ENCODE assay signal across 34 cellular contexts in genomic region chr10:4926400-4926799, GRCh38. TPM values are rescaled to one million over a fixed set of nuclear protein-coding genes. Genes with fewer than 3 reads are reported as not detected.
DNase-seq lines count a peak whose midpoint lies in the region; ATAC-seq, FAIRE-seq and TF ChIP-seq lines count a peak whose summit lies in the region.
"Had no signal": no experiment of that assay in that cellular context is flagged by ENCODE, and none has a peak within 500 bp of the region (broad histone marks: within the 10 kb centered on the region; RNA-seq: fewer than 3 reads in every experiment).

No MANE protein-coding gene starts in this region.

- no peaks in the 10 kb centered on the region for H4K20me1 ChIP-seq in SK-N-SH (ENCODE audit: insufficient read depth)
- no peaks in the 10 kb centered on the region for H4K20me1 ChIP-seq in HepG2 (ENCODE audit: insufficient read depth, low read length)
- H4K20me1 ChIP-seq in K562 (replicated peaks; ENCODE audit: control insufficient read depth, insufficient read depth, low read length) = no peaks in the 10 kb centered on the region
- H4K20me1 ChIP-seq: BLaER1; BLaER1 treated with 17β-estradiol and CSF1 and Interleukin-3, amounts not matched to agents 10 nM and 100 nM had no signal

- no peaks in the 10 kb centered on the region for H3K9me2 ChIP-seq in SK-N-SH

- intact Hi-C loops in HepG2 (cut with micrococcal nuclease; ENCODE audit: unreplicated experiment) = no loop called here
- intact Hi-C loops in right lobe of liver (cut with DNase I) = no loop called here
- intact Hi-C loops in K562 (cut with micrococcal nuclease) = no loop called here

- H3K4me3 ChIP-seq in SK-N-SH (ENCODE audit: low read depth in 2 of 2, low read length in 1 of 2) = no peak overlapping the region
- H3K4me3 ChIP-seq in HepG2 (replicated peaks in 1 of 3; ENCODE audit: insufficient read depth in 1 of 3, low read depth in 2 of 3, low read length in 3 of 3) = no peak overlapping the region
- no peak overlapping the region for H3K4me3 ChIP-seq in right lobe of liver
- no peak overlapping the region for H3K4me3 ChIP-seq in K562
- H3K4me3 ChIP-seq: A549; BLaER1; BLaER1 treated with 17β-estradiol and CSF1 and Interleukin-3, amounts not matched to agents 10 nM and 100 nM had no signal

- H3K9ac ChIP-seq in SK-N-SH (no peak overlapping the region), HepG2 (ENCODE audit: insufficient read depth, low read depth, low read length) (no peak overlapping the region), K562 (ENCODE audit: insufficient read depth in 1 of 2, low read depth in 2 of 2, low read length in 2 of 2) (no peak overlapping the region)
- H3K9ac ChIP-seq: BLaER1; BLaER1 treated with 17β-estradiol and CSF1 and Interleukin-3, amounts not matched to agents 10 nM and 100 nM had no signal

- no peak overlapping the region for H3K4me2 ChIP-seq in SK-N-SH
- no peak overlapping the region for H3K4me2 ChIP-seq in HepG2 (ENCODE audit: low read depth, low read length)
- H3K4me2 ChIP-seq in K562 (ENCODE audit: insufficient read depth, low read length) = no peak overlapping the region
- H3K4me2 ChIP-seq: A549; BLaER1; BLaER1 treated with 17β-estradiol and CSF1 and Interleukin-3, amounts not matched to agents 10 nM and 100 nM had no signal

- H3K4me1 ChIP-seq in SK-N-SH (ENCODE audit: control insufficient read depth in 1 of 2, insufficient read depth in 2 of 2, low read depth in 1 of 2, low read length in 1 of 2) (no peaks in the 10 kb centered on the region), HepG2 (ENCODE audit: insufficient read depth, low read length) (peaks cover under 1% of the 10 kb centered on the region; the same call in 1 of the 2 replicates), right lobe of liver (no peaks in the 10 kb centered on the region), K562 (replicated peaks in 1 of 2; ENCODE audit: control insufficient read depth in 2 of 2, insufficient read depth in 2 of 2, low read length in 2 of 2) (no peaks in the 10 kb centered on the region; a peak in 1 of 5 replicates)
- H3K4me1 ChIP-seq: A549; BE2C; BLaER1; BLaER1 treated with 17β-estradiol and CSF1 and Interleukin-3, amounts not matched to agents 10 nM and 100 nM; Caco-2 had no signal

- no peaks in the 10 kb centered on the region for H3K27me3 ChIP-seq in SK-N-SH (ENCODE audit: insufficient read depth)
- no peaks in the 10 kb centered on the region for H3K27me3 ChIP-seq in HepG2 (ENCODE audit: control insufficient read depth in 1 of 2, insufficient read depth in 2 of 2, low read length in 2 of 2)
- no peaks in the 10 kb centered on the region for H3K27me3 ChIP-seq in right lobe of liver
- H3K27me3 ChIP-seq in K562 (ENCODE audit: control insufficient read depth in 2 of 2, insufficient read depth in 2 of 2, low read length in 2 of 2) = no peaks in the 10 kb centered on the region
- H3K27me3 ChIP-seq: BE2C; BLaER1; BLaER1 treated with 17β-estradiol and CSF1 and Interleukin-3, amounts not matched to agents 10 nM and 100 nM had no signal

- TF ChIP-seq RAD21 in SK-N-SH (IDR thresholded peaks at IDR 0.05; ENCODE audit: low read length) (no peak), HepG2 (CRISPR knock-in tag; IDR thresholded peaks at IDR 0.05) (no peak), K562 (CRISPR knock-in tag; conservative IDR thresholded peaks at IDR 0.05 in 1 of 2, IDR thresholded peaks at IDR 0.05 in 1 of 2) (no peak)

- TF ChIP-seq POLR2A in HepG2 (IDR thresholded peaks at IDR 0.05; ENCODE audit: insufficient read depth in 1 of 2, low read depth in 2 of 2, low read length in 2 of 2) (no peak), right lobe of liver (IDR thresholded peaks at IDR 0.05) (no peak), K562 (conservative IDR thresholded peaks at IDR 0.05) (no peak)

- FAIRE-seq in HepG2 (lab: Jason Lieb, UNC) (no peak), K562 (lab: Jason Lieb, UNC) (no peak)
- FAIRE-seq: A204.1, A549, D721Med had no signal

- H3K36me3 ChIP-seq in SK-N-SH (replicated peaks in 1 of 2; ENCODE audit: control insufficient read depth in 1 of 2, insufficient read depth in 2 of 2, low read length in 1 of 2) (no peaks in the 10 kb centered on the region), HepG2 (replicated peaks in 1 of 2; ENCODE audit: control insufficient read depth in 1 of 2, insufficient read depth in 2 of 2, low read length in 2 of 2) (no peaks in the 10 kb centered on the region), right lobe of liver (no peaks in the 10 kb centered on the region), K562 (ENCODE audit: control insufficient read depth, insufficient read depth, low read length) (no peaks in the 10 kb centered on the region)
- H3K36me3 ChIP-seq: BE2C; BLaER1; BLaER1 treated with 17β-estradiol and CSF1 and Interleukin-3, amounts not matched to agents 10 nM and 100 nM had no signal

- H3K9me3 ChIP-seq in SK-N-SH (no peaks in the 10 kb centered on the region), HepG2 (ENCODE audit: low read length) (peaks cover 17% of the 10 kb centered on the region; the same call in 1 of the 2 replicates), right lobe of liver (no peaks in the 10 kb centered on the region), K562 (replicated peaks; ENCODE audit: control insufficient read depth, insufficient read depth, low read depth, low read length) (peaks cover 19% of the 10 kb centered on the region)
- H3K9me3 ChIP-seq: BE2C had no signal

- ATAC-seq in SK-N-SH treated with all-trans-retinoic acid at 6 μM for 48 hours = no peak
- ATAC-seq in HepG2 = no peak
- ATAC-seq in right lobe of liver = no peak
- ATAC-seq in K562 = no peak
- no peak for ATAC-seq in GM18873 (IDR thresholded peaks at IDR 0.05; ENCODE audit: low FRiP score, unreplicated experiment)
- ATAC-seq: A549; CD8-positive, alpha-beta T cell had no signal

- no peak overlapping the region for H3K27ac ChIP-seq in SK-N-SH (ENCODE audit: low read depth in 2 of 2, low read length in 1 of 2)
- H3K27ac ChIP-seq in HepG2 (ENCODE audit: extremely low read length, insufficient read depth, low read length) = no peak overlapping the region
- H3K27ac ChIP-seq in right lobe of liver = no peak overlapping the region
- H3K27ac ChIP-seq in K562 (ENCODE audit: extremely low read depth, low read depth, low read length) = no peak overlapping the region
- H3K27ac ChIP-seq: 22Rv1; A549; BLaER1; BLaER1 treated with 17β-estradiol and CSF1 and Interleukin-3, amounts not matched to agents 10 nM and 100 nM; C4-2B had no signal

- no peaks in the 10 kb centered on the region for H3K79me2 ChIP-seq in SK-N-SH (ENCODE audit: insufficient read depth)
- no peaks in the 10 kb centered on the region for H3K79me2 ChIP-seq in HepG2 (ENCODE audit: insufficient read depth, low read length)
- no peaks in the 10 kb centered on the region for H3K79me2 ChIP-seq in K562 (ENCODE audit: control insufficient read depth, insufficient read depth, low read length)

- no TSS peak for BruUV-seq in HepG2 (replicated peaks; lab: Mats Ljungman, UMichigan)
- no TSS peak for BruUV-seq in K562 (replicated peaks; lab: Mats Ljungman, UMichigan)

- no peak for TF ChIP-seq EP300 in SK-N-SH (IDR thresholded peaks at IDR 0.05; ENCODE audit: borderline replicate concordance in 1 of 2, low read depth in 1 of 2, low read length in 1 of 2)
- no peak for TF ChIP-seq EP300 in HepG2 (IDR thresholded peaks at IDR 0.05; ENCODE audit: low read depth in 2 of 2, low read length in 2 of 2)
- no peak for TF ChIP-seq EP300 in HepG2 (CRISPR knock-in tag; IDR thresholded peaks at IDR 0.05; ENCODE audit: borderline replicate concordance)
- TF ChIP-seq EP300 in K562 (IDR thresholded peaks at IDR 0.05; ENCODE audit: low read length) = no peak

- H2AFZ ChIP-seq in SK-N-SH (ENCODE audit: low read depth) (no peak overlapping the region), HepG2 (ENCODE audit: low read length) (no peak overlapping the region), K562 (ENCODE audit: low read depth, low read length) (no peak overlapping the region)

- DNase-seq in SK-N-SH (no peak), HepG2 (ENCODE audit: low spot score) (no peak), right lobe of liver (no peak), K562 (ENCODE audit: extremely low read depth in 1 of 4, low spot score in 3 of 4) (no peak)
- DNase-seq: 8988T; ACHN; AML-193; BE2C; C1 segment of cervical spinal cord; Caco-2; Calu3; CD4-positive, alpha-beta memory T cell; CD4-positive, alpha-beta T cell; CD4-positive, CD25-positive, alpha-beta regulatory T cell; CD8-positive, alpha-beta memory T cell; CD8-positive, alpha-beta T cell; COR-L47; DMS 273 treated with DMSO at 0.1 percent for 48 hours; DMS153; DMS53; DMS79; DMS79 treated with DMSO at 0.1 percent for 48 hours; DND-41; EL had no signal

- CTCF ChIA-PET in SK-N-SH (lab: Yijun Ruan, JAX) (no interaction called here), HepG2 (lab: Yijun Ruan, JAX; ENCODE audit: low intra/inter-chr PET ratio, low total read pairs) (no interaction called here), K562 (lab: Yijun Ruan, JAX; ENCODE audit: low intra/inter-chr PET ratio) (no interaction called here)

- H3F3A ChIP-seq in SK-N-SH (replicated peaks; ENCODE audit: insufficient read depth) = no peaks in the 10 kb centered on the region

- H3K9me1 ChIP-seq in K562 (ENCODE audit: control insufficient read depth, insufficient read depth, low read length) = no peaks in the 10 kb centered on the region

- POLR2A ChIA-PET in SK-N-SH (lab: Yijun Ruan, JAX) = no interaction called here
- POLR2A ChIA-PET in HepG2 (lab: Yijun Ruan, JAX) = no interaction called here
- POLR2A ChIA-PET in K562 (lab: Yijun Ruan, JAX) = no interaction called here

- in situ Hi-C loops in HepG2 (cut with HindIII; ENCODE audit: extremely low pct_ligation_motif_present, low pct_unique_long_range_greater_than_20kb) = no loop called here
- in situ Hi-C loops in K562 (cut with MboI) = no loop called here

- no peak for TF ChIP-seq CTCF in SK-N-SH (IDR thresholded peaks at IDR 0.05)
- TF ChIP-seq CTCF in HepG2 (CRISPR knock-in tag; IDR thresholded peaks at IDR 0.05) = no peak
- TF ChIP-seq CTCF in right lobe of liver (IDR thresholded peaks at IDR 0.05) = no peak
- TF ChIP-seq CTCF in K562 (IDR thresholded peaks at IDR 0.05 in 2 of 3, conservative IDR thresholded peaks at IDR 0.05 in 1 of 3; ENCODE audit: insufficient read depth in 2 of 3, low read depth in 1 of 3, low read length in 3 of 3) = no peak

RNA-seq across cellular contexts. Expression of gene AKR1C1, which starts 36.8 kb away (rescaled TPM):
- 1.2 and 1.3 TPM in 2 replicates for polyA plus RNA-seq in SK-N-SH (2012; rRNA removed)
- polyA plus RNA-seq in SK-N-SH (2012; cell fraction: cytosol; rRNA removed) = 0.22 and 0.30 TPM in 2 replicates
- 9.8 and 11.9 TPM in 2 replicates for polyA plus RNA-seq in SK-N-SH (2012; cell fraction: nucleus; rRNA removed)
- total RNA-seq in HepG2 (2016; rRNA removed; fragmentation: Illumina TruSeq; extraction: Trizol) = 2,238 and 3,445 TPM in 2 replicates
- total RNA-seq in HepG2 (2016; cell fraction: cytosol; rRNA removed; fragmentation: Illumina TruSeq; extraction: Trizol; ENCODE audit: low read depth) = 260 and 286 TPM in 2 replicates
- 2,230 and 3,407 TPM in 2 replicates for total RNA-seq in HepG2 (2016; cell fraction: insoluble cytoplasmic fraction; rRNA removed; fragmentation: Illumina TruSeq; extraction: Trizol)
- 374 and 428 TPM in 2 replicates for total RNA-seq in HepG2 (2016; cell fraction: membrane; rRNA removed; fragmentation: Illumina TruSeq; extraction: Trizol)
- 793 and 846 TPM in 2 replicates for total RNA-seq in HepG2 (2016; cell fraction: nucleus; rRNA removed; fragmentation: Illumina TruSeq; extraction: Trizol)
- 885 and 948 TPM in 2 replicates for polyA plus RNA-seq in HepG2 (2011; rRNA removed)
- polyA plus RNA-seq in HepG2 (2011; cell fraction: cytosol; rRNA removed) = 828 and 865 TPM in 2 replicates
- 305 and 371 TPM in 2 replicates for polyA plus RNA-seq in HepG2 (2011; cell fraction: nucleus; rRNA removed)
- 1,096 and 2,304 TPM in 2 replicates for polyA plus RNA-seq in HepG2 (2012)
- polyA plus RNA-seq in HepG2 (2016; cell fraction: cytosol; fragmentation: Illumina TruSeq; extraction: Trizol; ENCODE audit: low read depth) = 300 and 314 TPM in 2 replicates
- 3,286 and 3,327 TPM in 2 replicates for polyA plus RNA-seq in HepG2 (2016; cell fraction: insoluble cytoplasmic fraction; fragmentation: Illumina TruSeq; extraction: Trizol; ENCODE audit: low read depth)
- polyA plus RNA-seq in HepG2 (2016; cell fraction: membrane; fragmentation: Illumina TruSeq; extraction: Trizol; ENCODE audit: low read depth) = 290 and 331 TPM in 2 replicates
- polyA plus RNA-seq in HepG2 (2016; cell fraction: nucleus; fragmentation: Illumina TruSeq; extraction: Trizol; ENCODE audit: insufficient read depth, low read depth) = 1,050 and 1,147 TPM in 2 replicates
- 2.0 and 396 TPM in 2 replicates for polyA minus RNA-seq in HepG2 (2011; rRNA and poly(A)+ RNA removed; ENCODE audit: low replicate concordance)
- 248 and 276 TPM in 2 replicates for polyA minus RNA-seq in HepG2 (2011; cell fraction: cytosol; rRNA and poly(A)+ RNA removed)
- polyA minus RNA-seq in HepG2 (2011; cell fraction: nucleus; rRNA and poly(A)+ RNA removed) = 488 and 587 TPM in 2 replicates
- total RNA-seq in right lobe of liver = 1,000 to 10,000 TPM in 1 of 6 experiments, 100 to 1,000 TPM in 5; 347 to 1,090 (median 533) TPM
- total RNA-seq in K562 (2011; cell fraction: chromatin; rRNA removed; ENCODE audit: low replicate concordance) = 36.5 and 72.6 TPM in 2 replicates
- 22.3 and 25.3 TPM in 2 replicates for total RNA-seq in K562 (2011; cell fraction: nucleolus; rRNA removed)
- 38.8 and 56.3 TPM in 2 replicates for total RNA-seq in K562 (2011; cell fraction: nucleoplasm; rRNA removed)
- total RNA-seq in K562 (2014; rRNA removed) = 43.5 and 48.7 TPM in 2 replicates
- 82.4 and 83.2 TPM in 2 replicates for total RNA-seq in K562 (2014; rRNA removed; fragmentation: Illumina TruSeq; extraction: Trizol)
- total RNA-seq in K562 (2015; rRNA removed; fragmentation: Illumina TruSeq; extraction: Trizol) = 63.9 and 67.7 TPM in 2 replicates
- 75.9 and 80.0 TPM in 2 replicates for total RNA-seq in K562 (2021)
- polyA plus RNA-seq in K562 (2011; rRNA removed) = 50.5 and 180 TPM in 2 replicates
- polyA plus RNA-seq in K562 (2011; cell fraction: cytosol; rRNA removed) = 36.9 and 138 TPM in 2 replicates
- polyA plus RNA-seq in K562 (2011; cell fraction: nucleus; rRNA removed) = 29.3 and 50.1 TPM in 2 replicates
- 65.7 and 95.2 TPM in 2 replicates for polyA plus RNA-seq in K562 (2012)
- polyA plus RNA-seq in K562 (2014; fragmentation: Illumina TruSeq; extraction: Trizol) = 118 and 119 TPM in 2 replicates
- 10 to 100 TPM; 74.3 to 83.8 TPM for polyA plus RNA-seq in K562 (2014; fragmentation: Nextera tagmentation; extraction: Ambion mirVana)
- polyA plus RNA-seq in K562 (2014; rRNA removed) = 86.6 and 88.7 TPM in 2 replicates
- polyA minus RNA-seq in K562 (2011; rRNA and poly(A)+ RNA removed) = 37.0 and 121 TPM in 2 replicates
- polyA minus RNA-seq in K562 (2011; cell fraction: cytosol; rRNA and poly(A)+ RNA removed) = 9.2 and 47.7 TPM in 2 replicates
- polyA minus RNA-seq in K562 (2011; cell fraction: nucleus; rRNA and poly(A)+ RNA removed) = 23.7 and 26.7 TPM in 2 replicates
- total RNA-seq: B cell had no signal
- polyA plus RNA-seq: CD8-positive, alpha-beta memory T cell had no signal
